15 cellular contexts compared by ENCODE assay signal in genomic region chr9:112556497-112557085, GRCh38.
DNase-seq lines count a peak whose midpoint lies in the region; ATAC-seq and TF ChIP-seq lines count a peak whose summit lies in the region.
"Had no signal": no experiment of that assay in that cellular context is flagged by ENCODE, and none has a peak within 500 bp of the region (broad histone marks: within the 10 kb centered on the region; RNA-seq: fewer than 3 reads in every experiment).

No MANE protein-coding gene starts in this region.

- intact Hi-C loops in colonic mucosa (cut with DNase I) = no loop called here

- no peak for ATAC-seq in GM19455 (IDR thresholded peaks at IDR 0.05; ENCODE audit: unreplicated experiment)
- ATAC-seq in HG02571 (IDR thresholded peaks at IDR 0.05; ENCODE audit: unreplicated experiment) = no peak

- DNase-seq in AG20443 (ENCODE audit: low spot score) (peak; percentile 46), MG63 (peak; percentile 23), colonic mucosa (no peak), GM13977 (ENCODE audit: low spot score) (no peak)
- no peak for DNase-seq in stimulated activated CD4-positive, alpha-beta T cell treated with anti-CD3 and anti-CD28 coated beads, Interleukin-12 subunit alpha, Interleukin-12 subunit beta, amount 100 ng/mL, for 4 hours
- DNase-seq: activated CD4-positive, alpha-beta T cell treated with anti-CD3 and anti-CD28 coated beads, Interleukin-2, amount 50 U/mL, for 4 hours; activated gamma-delta T cell treated with Interleukin-2 at 50 U/mL for 16 hours; DMS79 treated with DMSO at 0.1 percent for 48 hours; hippocampal formation; retina; SW 1271 had no signal

- H3K4me1 ChIP-seq in colonic mucosa = no peaks in the 10 kb centered on the region
- peaks cover 0 to 14% (median 0%) of the 10 kb centered on the region in 4 donors for H3K4me1 ChIP-seq in liver (ENCODE audit: control insufficient read depth in 4 of 4, insufficient read depth in 4 of 4, low read length in 3 of 4)

- H3K27ac ChIP-seq in colonic mucosa = peak overlapping the region; percentile 13
- peak overlapping the region; percentile 51 to 59 for H3K27ac ChIP-seq in liver (ENCODE audit: low read depth in 1 of 2, low read length in 2 of 2)
- H3K27ac ChIP-seq: thoracic aorta had no signal

- in situ Hi-C loops in GM13977 (cut with MboI; ENCODE audit: low pct_unique_long_range_greater_than_20kb, low sequenced_read_pairs, unreplicated experiment) = no loop called here

- H3K36me3 ChIP-seq in MG63 = no peaks in the 10 kb centered on the region
- no peaks in the 10 kb centered on the region for H3K36me3 ChIP-seq in colonic mucosa
- H3K36me3 ChIP-seq in liver (ENCODE audit: control insufficient read depth in 4 of 4, insufficient read depth in 3 of 4, low read depth in 1 of 4, low read length in 3 of 4) = no peaks in the 10 kb centered on the region
- H3K36me3 ChIP-seq: thoracic aorta had no signal

- no peak for TF ChIP-seq CTCF in colonic mucosa (IDR thresholded peaks at IDR 0.05)
- no peak for TF ChIP-seq CTCF in liver (IDR thresholded peaks at IDR 0.05; ENCODE audit: low read depth, low read length, missing input control)
- no peak for TF ChIP-seq CTCF in GM13977 (IDR thresholded peaks at IDR 0.05; ENCODE audit: extremely low read depth, insufficient read depth, missing control alignments)

- no peak for TF ChIP-seq RAD21 in liver (IDR thresholded peaks at IDR 0.05)

- 75% methylated on average over 4 of the region's 4 CpGs for WGBS in liver

- H3K27me3 ChIP-seq in MG63 = no peaks in the 10 kb centered on the region
- H3K27me3 ChIP-seq in colonic mucosa = no peaks in the 10 kb centered on the region
- no peaks in the 10 kb centered on the region for H3K27me3 ChIP-seq in liver (ENCODE audit: control insufficient read depth in 4 of 4, insufficient read depth in 4 of 4, low read length in 3 of 4)

- H3K4me3 ChIP-seq in MG63 = no peak overlapping the region
- H3K4me3 ChIP-seq in colonic mucosa = no peak overlapping the region
- no peak overlapping the region for H3K4me3 ChIP-seq in liver (ENCODE audit: low read depth in 1 of 3, low read length in 3 of 3)
- H3K4me3 ChIP-seq: thoracic aorta had no signal

- H3K9ac ChIP-seq in colonic mucosa (ENCODE audit: low read depth in 2 of 2, low read length in 2 of 2) (peak overlapping the region in 1 of 2 donors; percentile 14), liver (ENCODE audit: low read depth in 1 of 2, low read length in 2 of 2) (no peak overlapping the region)

- H3K9me3 ChIP-seq in MG63 (no peaks in the 10 kb centered on the region), colonic mucosa (no peaks in the 10 kb centered on the region), liver (ENCODE audit: control insufficient read depth in 4 of 4, low read length in 3 of 4) (no peaks in the 10 kb centered on the region)
- H3K9me3 ChIP-seq: thoracic aorta had no signal

TF ChIP-seq in liver, 16 proteins besides CTCF, POLR2A, EP300 and RAD21:
- TF ChIP-seq EGR1 (IDR thresholded peaks at IDR 0.05; ENCODE audit: low read depth in 2 of 2) = no peak
- TF ChIP-seq ZBTB33 (IDR thresholded peaks at IDR 0.05) = no peak
- TF ChIP-seq, protein P1, sequence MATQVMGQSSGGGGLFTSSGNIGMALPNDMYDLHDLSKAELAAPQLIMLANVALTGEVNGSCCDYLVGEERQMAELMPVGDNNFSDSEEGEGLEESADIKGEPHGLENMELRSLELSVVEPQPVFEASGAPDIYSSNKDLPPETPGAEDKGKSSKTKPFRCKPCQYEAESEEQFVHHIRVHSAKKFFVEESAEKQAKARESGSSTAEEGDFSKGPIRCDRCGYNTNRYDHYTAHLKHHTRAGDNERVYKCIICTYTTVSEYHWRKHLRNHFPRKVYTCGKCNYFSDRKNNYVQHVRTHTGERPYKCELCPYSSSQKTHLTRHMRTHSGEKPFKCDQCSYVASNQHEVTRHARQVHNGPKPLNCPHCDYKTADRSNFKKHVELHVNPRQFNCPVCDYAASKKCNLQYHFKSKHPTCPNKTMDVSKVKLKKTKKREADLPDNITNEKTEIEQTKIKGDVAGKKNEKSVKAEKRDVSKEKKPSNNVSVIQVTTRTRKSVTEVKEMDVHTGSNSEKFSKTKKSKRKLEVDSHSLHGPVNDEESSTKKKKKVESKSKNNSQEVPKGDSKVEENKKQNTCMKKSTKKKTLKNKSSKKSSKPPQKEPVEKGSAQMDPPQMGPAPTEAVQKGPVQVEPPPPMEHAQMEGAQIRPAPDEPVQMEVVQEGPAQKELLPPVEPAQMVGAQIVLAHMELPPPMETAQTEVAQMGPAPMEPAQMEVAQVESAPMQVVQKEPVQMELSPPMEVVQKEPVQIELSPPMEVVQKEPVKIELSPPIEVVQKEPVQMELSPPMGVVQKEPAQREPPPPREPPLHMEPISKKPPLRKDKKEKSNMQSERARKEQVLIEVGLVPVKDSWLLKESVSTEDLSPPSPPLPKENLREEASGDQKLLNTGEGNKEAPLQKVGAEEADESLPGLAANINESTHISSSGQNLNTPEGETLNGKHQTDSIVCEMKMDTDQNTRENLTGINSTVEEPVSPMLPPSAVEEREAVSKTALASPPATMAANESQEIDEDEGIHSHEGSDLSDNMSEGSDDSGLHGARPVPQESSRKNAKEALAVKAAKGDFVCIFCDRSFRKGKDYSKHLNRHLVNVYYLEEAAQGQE (IDR thresholded peaks at IDR 0.05) = no peak
- TF ChIP-seq GABPA (IDR thresholded peaks at IDR 0.05 in 1 of 2, conservative IDR thresholded peaks at IDR 0.05 in 1 of 2) = no peak
- no peak for TF ChIP-seq HNF4A (conservative IDR thresholded peaks at IDR 0.05)
- no peak for TF ChIP-seq MAX (IDR thresholded peaks at IDR 0.05)
- TF ChIP-seq JUND (IDR thresholded peaks at IDR 0.05) = no peak
- no peak for TF ChIP-seq TAF1 (conservative IDR thresholded peaks at IDR 0.05)
- TF ChIP-seq RXRA (IDR thresholded peaks at IDR 0.05) = no peak
- no peak for TF ChIP-seq SP1 (IDR thresholded peaks at IDR 0.05)
- TF ChIP-seq YY1 (IDR thresholded peaks at IDR 0.05) = no peak
- no peak for TF ChIP-seq FOXA2 (IDR thresholded peaks at IDR 0.05)
- TF ChIP-seq HNF4G (IDR thresholded peaks at IDR 0.05) = no peak
- no peak for TF ChIP-seq FOXA1 (IDR thresholded peaks at IDR 0.05)
- no peak for TF ChIP-seq NR2F2 (IDR thresholded peaks at IDR 0.05)
- no peak for TF ChIP-seq ATF3 (IDR thresholded peaks at IDR 0.05)

Comparison
In these comparisons a context has a peak if more than half of its experiments do, and no peak if none do; other contexts are left out.
1. DNase-seq: peak in AG20443 (single experiment) and MG63 (single experiment); none in colonic mucosa (single experiment), GM13977 (single experiment) and stimulated activated CD4-positive, alpha-beta T cell treated with anti-CD3 and anti-CD28 coated beads, Interleukin-12 subunit alpha, Interleukin-12 subunit beta, amount 100 ng/mL, for 4 hours (single experiment).